10 cellular contexts compared by ENCODE assay signal in the genomic region with DNA sequence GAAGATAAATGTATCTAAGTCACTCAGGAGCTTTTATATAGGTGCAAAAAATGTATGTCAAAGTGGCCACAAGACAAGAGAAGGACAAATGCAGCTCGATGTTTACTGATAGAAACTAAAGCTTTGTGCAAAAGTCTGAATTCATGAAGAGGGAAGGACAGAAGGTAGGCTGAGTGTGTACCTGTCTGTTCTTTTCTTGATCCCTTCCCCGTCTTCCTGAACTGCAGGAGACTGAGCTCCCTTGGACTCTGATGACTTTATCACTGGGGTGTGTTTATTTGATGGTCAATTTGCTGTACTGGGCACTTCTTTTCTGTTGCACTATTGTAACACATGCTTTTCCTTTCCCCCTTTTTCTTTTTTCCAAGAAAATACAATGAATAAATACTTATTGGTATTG.
"Had no signal": no experiment of that assay in that cellular context is flagged by ENCODE, and none has a peak within 500 bp of the region (broad histone marks: within the 10 kb centered on the region; RNA-seq: fewer than 3 reads in every experiment).

No MANE protein-coding gene starts in this region.

- H3K4me1 Mint-ChIP-seq: GM23338 had no signal

- H3K27ac ChIP-seq: HL-60, KMS-11 had no signal

- DNase-seq: H7, KBM-7 had no signal

- H3K4me3 ChIP-seq: GM23338, HAP-1 had no signal

- H3K9me3 ChIP-seq: HAP-1 had no signal

- ATAC-seq: GM23338, HCT116, HepG2 had no signal

- H3K27ac Mint-ChIP-seq: GM23338, IgD-negative memory B cell had no signal

- FAIRE-seq: H1, HepG2 had no signal

- H3K4me3 Mint-ChIP-seq: GM23338, IgD-negative memory B cell had no signal

- H3K4me1 ChIP-seq: HAP-1 had no signal
